1 cellular context compared by ENCODE assay signal in the genomic region with DNA sequence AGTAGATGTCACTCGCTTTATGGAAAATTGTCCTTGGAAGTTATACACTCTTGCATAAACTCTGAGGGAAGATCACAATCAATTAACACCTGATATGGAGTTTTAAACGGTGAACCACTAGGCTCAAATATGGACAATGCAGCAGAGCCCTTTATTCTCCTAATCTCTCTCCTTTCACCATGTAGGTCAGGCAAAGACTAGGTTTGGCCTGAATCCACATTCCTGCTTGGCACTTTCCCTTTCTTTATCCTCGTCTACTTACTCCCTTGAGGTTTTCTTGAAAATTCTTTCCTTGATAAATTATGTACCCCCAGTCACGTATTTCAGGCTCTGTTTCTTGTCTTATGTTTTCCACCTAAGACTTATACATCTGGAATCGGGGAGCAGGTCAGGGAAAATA.
TF ChIP-seq lines count a peak whose summit lies in the region.

No MANE protein-coding gene starts in this region.

TF ChIP-seq in H1, 55 proteins besides CTCF, POLR2A, EP300 and RAD21 (continued from another document):
- no peak for TF ChIP-seq FOSL1 (IDR thresholded peaks at IDR 0.05; ENCODE audit: insufficient read depth, low read depth, low read length)
- TF ChIP-seq GABPA (IDR thresholded peaks at IDR 0.05; ENCODE audit: borderline replicate concordance, insufficient read depth, low read length) = no peak
- TF ChIP-seq SP4 (IDR thresholded peaks at IDR 0.05; ENCODE audit: low read length) = no peak
- no peak for TF ChIP-seq KDM5A (IDR thresholded peaks at IDR 0.05; ENCODE audit: low read length)
- no peak for TF ChIP-seq CREB1 (IDR thresholded peaks at IDR 0.05)
- no peak for TF ChIP-seq GTF2F1 (IDR thresholded peaks at IDR 0.05; ENCODE audit: borderline replicate concordance, low read depth, low read length)
- no peak for TF ChIP-seq NRF1 (IDR thresholded peaks at IDR 0.05; ENCODE audit: low read depth, low read length)
- TF ChIP-seq ASH2L (IDR thresholded peaks at IDR 0.05; ENCODE audit: low read length) = no peak
- no peak for TF ChIP-seq RXRA (IDR thresholded peaks at IDR 0.05; ENCODE audit: insufficient read depth, low read depth, low read length)
- TF ChIP-seq ZNF274 (IDR thresholded peaks at IDR 0.05; ENCODE audit: borderline replicate concordance, extremely low read depth, low read length) = no peak
- no peak for TF ChIP-seq CTBP2 (IDR thresholded peaks at IDR 0.05; ENCODE audit: borderline replicate concordance, insufficient read depth, insufficient read length, low read length)
- no peak for TF ChIP-seq RBBP5 (IDR thresholded peaks at IDR 0.05; ENCODE audit: borderline replicate concordance, low read depth, low read length)
- no peak for TF ChIP-seq SP2 (IDR thresholded peaks at IDR 0.05; ENCODE audit: low read length)
- no peak for TF ChIP-seq BCL11A (IDR thresholded peaks at IDR 0.05; ENCODE audit: low read depth in 2 of 2, low read length in 2 of 2)
